10 cellular contexts compared by ENCODE assay signal in the genomic region with DNA sequence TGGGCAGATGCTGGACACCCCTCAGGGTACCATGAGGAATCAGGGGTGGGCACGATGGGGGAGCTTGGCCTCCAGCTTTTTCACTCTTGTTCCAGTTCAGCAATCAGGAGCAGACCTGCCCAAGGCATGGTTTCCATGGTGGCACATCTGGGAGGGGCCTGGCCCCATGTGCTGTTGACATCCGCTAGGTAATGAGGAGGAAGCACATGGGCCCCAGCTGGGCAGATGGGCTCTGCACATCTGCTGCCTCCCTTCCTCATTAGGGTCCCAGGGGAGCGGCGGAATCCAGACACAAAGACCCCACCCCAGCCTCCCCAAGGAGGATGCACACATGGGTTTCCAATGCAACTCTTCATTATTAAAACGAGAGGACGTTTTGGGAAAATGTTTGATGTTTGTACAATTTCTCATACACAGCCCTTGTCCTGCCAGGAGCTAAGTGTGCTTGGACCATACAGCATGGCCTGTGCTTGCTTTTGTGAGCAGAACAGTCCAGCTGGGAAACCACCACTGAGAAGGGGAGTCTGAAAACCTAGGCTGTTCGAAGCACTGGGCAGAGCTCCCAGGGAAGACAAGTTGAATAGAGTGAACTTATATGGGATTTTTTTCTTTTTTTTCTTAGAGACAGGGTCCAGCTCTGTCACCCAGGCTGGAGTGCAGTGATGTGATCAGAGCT. TPM values are rescaled to one million over a fixed set of nuclear protein-coding genes. Genes with fewer than 3 reads are reported as not detected.
A peak's percentile ranks its signal among the peaks of the same experiment; 100 is the strongest.
DNase-seq lines count a peak whose midpoint lies in the region; ATAC-seq and TF ChIP-seq lines count a peak whose summit lies in the region.
"Had no signal": no experiment of that assay in that cellular context is flagged by ENCODE, and none has a peak within 500 bp of the region (broad histone marks: within the 10 kb centered on the region; RNA-seq: fewer than 3 reads in every experiment).

No MANE protein-coding gene starts in this region.

- H3K9me3 ChIP-seq in heart left ventricle (peaks cover 0 to 3% (median 0%) of the 10 kb centered on the region in 12 donors), A673 (ENCODE audit: low read depth, low read length, poor library complexity, severe bottlenecking) (no peaks in the 10 kb centered on the region)

- TF ChIP-seq POLR2A in heart left ventricle (IDR thresholded peaks at IDR 0.05): no peak

- intact Hi-C loops in heart left ventricle (cut with DNase I): loop anchor here in 1 of 10 donors (10.0 kb wide), 1 partner anchor 96 kb away; no protein-coding TSS in a partner anchor
- intact Hi-C loops in A673 (cut with micrococcal nuclease; ENCODE audit: unreplicated experiment): no loop called here

- no peaks in the 10 kb centered on the region for H3K9me3 Mint-ChIP-seq in IgD-negative memory B cell
- H3K9me3 Mint-ChIP-seq in stimulated activated memory B cell treated with anti-CD40 and anti-IgM and Interleukin-4, amounts not matched to agents 10 μg/mL and 1 μg/mL and 100 μg/mL, for 72 hours: no peaks in the 10 kb centered on the region

- H3K27ac ChIP-seq in heart left ventricle: peak overlapping the region; percentile 66 to 91 (median 78)
- H3K27ac ChIP-seq in A673 (ENCODE audit: low read depth, low read length, poor library complexity, severe bottlenecking): no peak overlapping the region

- DNase-seq in heart left ventricle (peak in 3 of 5 donors; percentile 33 to 73 (median 35)), NCI-H2227 treated with DMSO at 0.1 percent for 48 hours (lab: John Stamatoyannopoulos, UW) (no peak), A673 (ENCODE audit: low spot score) (no peak)
- DNase-seq: activated effector memory CD4-positive, alpha-beta T cell treated with Interleukin-2 at 50 U/mL for 16 hours; T-helper 9 cell had no signal

- H3K4me3 ChIP-seq in heart left ventricle (peak overlapping the region in 1 of 12 donors; percentile 5), A673 (ENCODE audit: low read depth, low read length, poor library complexity, severe bottlenecking) (no peak overlapping the region)

- peaks cover 3% of the 10 kb centered on the region for H3K27me3 Mint-ChIP-seq in IgD-negative memory B cell
- H3K27me3 Mint-ChIP-seq in stimulated activated memory B cell treated with anti-CD40 and anti-IgM and Interleukin-4, amounts not matched to agents 10 μg/mL and 1 μg/mL and 100 μg/mL, for 72 hours: no peaks in the 10 kb centered on the region

- no TSS peak for BruUV-seq in A673 (replicated peaks; lab: Mats Ljungman, UMichigan)

- 59 to 71% (median 66%) methylated on average over 7 of the region's 7 CpGs for WGBS in heart left ventricle, 4 donors

- peaks cover 0 to 54% (median 32%) of the 10 kb centered on the region in 12 donors for H3K4me1 ChIP-seq in heart left ventricle
- no peaks in the 10 kb centered on the region for H3K4me1 ChIP-seq in A673 (ENCODE audit: insufficient read depth, low read length, poor library complexity, severe bottlenecking)

- H3K36me3 Mint-ChIP-seq in IgD-negative memory B cell: peaks cover 4% of the 10 kb centered on the region
- no peaks in the 10 kb centered on the region for H3K36me3 Mint-ChIP-seq in stimulated activated memory B cell treated with anti-CD40 and anti-IgM and Interleukin-4, amounts not matched to agents 10 μg/mL and 1 μg/mL and 100 μg/mL, for 72 hours

- TF ChIP-seq CTCF in heart left ventricle (IDR thresholded peaks at IDR 0.05): no peak
- TF ChIP-seq CTCF in A673 (conservative IDR thresholded peaks at IDR 0.05; ENCODE audit: low read depth, low read length): no peak

- H3K4me1 Mint-ChIP-seq in IgD-negative memory B cell: peaks cover 45 to 57% (median 47%) of the 10 kb centered on the region in 3 donors
- H3K4me1 Mint-ChIP-seq in stimulated activated memory B cell treated with anti-CD40 and anti-IgM and Interleukin-4, amounts not matched to agents 10 μg/mL and 1 μg/mL and 100 μg/mL, for 72 hours: peaks cover 65% of the 10 kb centered on the region

- H3K27me3 ChIP-seq in heart left ventricle (no peaks in the 10 kb centered on the region), A673 (replicated peaks; ENCODE audit: insufficient read depth, low read depth, low read length, poor library complexity) (peaks cover 12% of the 10 kb centered on the region)

- POLR2A ChIA-PET in A673 (lab: Charles Lee; ENCODE audit: low non-redundant PET): no interaction called here

- peak overlapping the region; percentile 96 to 100 (median 98) for H3K27ac Mint-ChIP-seq in IgD-negative memory B cell
- H3K27ac Mint-ChIP-seq in stimulated activated memory B cell treated with anti-CD40 and anti-IgM and Interleukin-4, amounts not matched to agents 10 μg/mL and 1 μg/mL and 100 μg/mL, for 72 hours: peak overlapping the region; percentile 98

- CTCF ChIA-PET in A673 (lab: Charles Lee): no interaction called here

- ATAC-seq in GM19035 (IDR thresholded peaks at IDR 0.05; ENCODE audit: unreplicated experiment): peak; percentile 41
- peak; percentile 47 to 81 (median 62) for ATAC-seq in heart left ventricle
- peak; percentile 92 for ATAC-seq in stimulated activated memory B cell treated with anti-CD40 and anti-IgM and Interleukin-4, amounts not matched to agents 10 μg/mL and 1 μg/mL and 100 μg/mL, for 72 hours
- no peak for ATAC-seq in HG03095 (IDR thresholded peaks at IDR 0.05; ENCODE audit: unreplicated experiment)
- no peak for ATAC-seq in GM18867 (IDR thresholded peaks at IDR 0.05; ENCODE audit: unreplicated experiment)

- H3K4me3 Mint-ChIP-seq in IgD-negative memory B cell: peak overlapping the region; percentile 58 to 95 (median 84)
- H3K4me3 Mint-ChIP-seq in stimulated activated memory B cell treated with anti-CD40 and anti-IgM and Interleukin-4, amounts not matched to agents 10 μg/mL and 1 μg/mL and 100 μg/mL, for 72 hours: peak overlapping the region; percentile 48

- no peaks in the 10 kb centered on the region for H3K36me3 ChIP-seq in heart left ventricle
- H3K36me3 ChIP-seq in A673 (ENCODE audit: insufficient read depth, low read length, poor library complexity, severe bottlenecking): no peaks in the 10 kb centered on the region

RNA-seq across cellular contexts. Expression of gene FAM107B, which starts 23.7 kb away (rescaled TPM):
- polyA plus RNA-seq in IgD-negative memory B cell: 113 TPM
- total RNA-seq in heart left ventricle: 10 to 100 TPM in 2 of 9 donors, 1 to 10 TPM in 7; 1.9 to 27.6 (median 5.4) TPM
- 1 to 10 TPM; 2.1 to 3.2 TPM for polyA plus RNA-seq in heart left ventricle
- total RNA-seq in A673 (2021): 61.6 and 66.1 TPM in 2 replicates

Comparison
In these comparisons a context has a peak if more than half of its experiments do, and no peak if none do; other contexts are left out.
1. ATAC-seq: peak in GM19035 (single experiment), heart left ventricle (4 of 4) and stimulated activated memory B cell treated with anti-CD40 and anti-IgM and Interleukin-4, amounts not matched to agents 10 μg/mL and 1 μg/mL and 100 μg/mL, for 72 hours (single experiment); none in HG03095 (single experiment) and GM18867 (single experiment).
2. DNase-seq: peak in heart left ventricle (3 of 5); none in NCI-H2227 treated with DMSO at 0.1 percent for 48 hours (single experiment) and A673 (single experiment).